Comparison of ENCODE assay signal across 8 cellular contexts in the genomic region with DNA sequence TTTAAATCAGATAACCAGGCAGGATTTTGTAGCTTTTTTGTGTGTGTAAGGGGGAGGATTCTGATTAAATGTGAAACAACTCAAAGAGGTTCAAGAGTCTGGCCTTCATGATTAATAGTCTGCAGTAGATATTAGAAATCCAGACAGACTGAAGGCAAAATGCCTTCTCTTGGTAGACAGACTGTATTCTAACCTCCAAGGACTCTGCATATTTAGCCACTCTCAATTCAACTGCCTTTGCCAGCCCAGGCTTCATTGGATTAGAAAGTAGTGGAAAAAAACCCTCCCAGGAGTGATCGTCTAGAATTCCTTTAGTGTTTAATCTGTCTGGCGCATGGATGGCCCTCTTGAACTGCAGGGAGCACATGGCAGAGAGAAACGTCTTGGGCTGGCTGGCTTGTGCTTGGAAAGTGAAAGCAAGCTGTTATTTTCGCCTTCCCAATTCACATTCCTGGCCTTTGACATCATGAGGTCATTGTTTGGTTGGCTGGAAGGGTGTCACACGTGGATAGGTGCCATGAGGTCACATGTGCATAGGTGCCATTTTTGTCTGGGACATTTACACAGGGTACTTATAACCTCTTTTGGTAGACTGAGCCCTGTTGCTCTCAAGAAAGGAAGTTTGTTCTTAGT. TPM values are rescaled to one million over a fixed set of nuclear protein-coding genes. Genes with fewer than 3 reads are reported as not detected.
DNase-seq lines count a peak whose midpoint lies in the region; ATAC-seq and TF ChIP-seq lines count a peak whose summit lies in the region.

No MANE protein-coding gene starts in this region.

- no peak overlapping the region for H3K9ac ChIP-seq in colonic mucosa (ENCODE audit: low read depth in 2 of 2, low read length in 2 of 2)

- no peaks in the 10 kb centered on the region for H3K27me3 ChIP-seq in colonic mucosa
- H3K27me3 ChIP-seq in upper lobe of right lung = no peaks in the 10 kb centered on the region

- no peaks in the 10 kb centered on the region for H3K9me3 Mint-ChIP-seq in activated T-cell treated with anti-CD3 and anti-CD28 coated beads, Interleukin-2, amount 50 U/mL, for 4 hours

- H3K4me1 Mint-ChIP-seq in activated T-cell treated with anti-CD3 and anti-CD28 coated beads, Interleukin-2, amount 50 U/mL, for 4 hours (ENCODE audit: low read depth) = peaks cover 60% of the 10 kb centered on the region

- H3K4me3 Mint-ChIP-seq in activated T-cell treated with anti-CD3 and anti-CD28 coated beads, Interleukin-2, amount 50 U/mL, for 4 hours = no peak overlapping the region

- peak; percentile 92 for ATAC-seq in upper lobe of right lung
- ATAC-seq in activated T-cell treated with anti-CD3 and anti-CD28 coated beads, Interleukin-2, amount 50 U/mL, for 4 hours = no peak

- intact Hi-C loops in colonic mucosa (cut with DNase I) (no loop called here), upper lobe of right lung (cut with DNase I) (no loop called here)

- H3K36me3 Mint-ChIP-seq in activated T-cell treated with anti-CD3 and anti-CD28 coated beads, Interleukin-2, amount 50 U/mL, for 4 hours (ENCODE audit: insufficient read depth) = peaks cover 30% of the 10 kb centered on the region

- no peak overlapping the region for H3K4me3 ChIP-seq in colonic mucosa
- H3K4me3 ChIP-seq in upper lobe of right lung = no peak overlapping the region

- H3K36me3 ChIP-seq in colonic mucosa (no peaks in the 10 kb centered on the region), upper lobe of right lung (no peaks in the 10 kb centered on the region)

- peaks cover 6% of the 10 kb centered on the region for H3K4me1 ChIP-seq in colonic mucosa
- peaks cover 33% of the 10 kb centered on the region for H3K4me1 ChIP-seq in upper lobe of right lung

- no peak overlapping the region for H3K27ac ChIP-seq in colonic mucosa
- H3K27ac ChIP-seq in upper lobe of right lung = peak overlapping the region; percentile 66

- TF ChIP-seq CTCF in colonic mucosa (IDR thresholded peaks at IDR 0.05) (no peak), upper lobe of right lung (IDR thresholded peaks at IDR 0.05) (no peak)

- H3K27me3 Mint-ChIP-seq in activated T-cell treated with anti-CD3 and anti-CD28 coated beads, Interleukin-2, amount 50 U/mL, for 4 hours (ENCODE audit: low read depth) = no peaks in the 10 kb centered on the region

- H3K9me3 ChIP-seq in colonic mucosa = no peaks in the 10 kb centered on the region
- H3K9me3 ChIP-seq in upper lobe of right lung = no peaks in the 10 kb centered on the region

- DNase-seq in NCI-H82 (lab: John Stamatoyannopoulos, UW) = peak; percentile 47
- DNase-seq in NCI-H82 treated with DMSO at 0.1 percent for 48 hours (lab: John Stamatoyannopoulos, UW; ENCODE audit: unreplicated experiment) = no peak
- DNase-seq in colonic mucosa = peak; percentile 65
- peak; percentile 48 to 94 for DNase-seq in lung microvascular endothelial cell (ENCODE audit: low read depth in 2 of 2)
- peak; percentile 72 for DNase-seq in upper lobe of right lung
- no peak for DNase-seq in activated naive CD4-positive, alpha-beta T cell (lab: John Stamatoyannopoulos, UW)
- no peak for DNase-seq in activated T-cell treated with anti-CD3 and anti-CD28 coated beads for 4 hours
- DNase-seq in activated T-cell treated with anti-CD3 and anti-CD28 coated beads, Interleukin-2, amount 50 U/mL, for 4 hours = no peak

RNA-seq across cellular contexts. Expression of a gene that starts 30.8 kb away (rescaled TPM):
- total RNA-seq in colonic mucosa = 10 to 100 TPM; 43.4 to 73.1 TPM
- 70.2 and 177 TPM in 2 replicates for total RNA-seq in lung microvascular endothelial cell
- total RNA-seq in upper lobe of right lung = 194 TPM
- total RNA-seq in activated T-cell treated with anti-CD3 and anti-CD28 coated beads, Interleukin-2, amount 50 U/mL, for 4 hours = 10 to 100 TPM; 19.1 to 31.6 (median 31.5) TPM

Comparison
In these comparisons a context has a peak if more than half of its experiments do, and no peak if none do; other contexts are left out.
1. DNase-seq: peak in NCI-H82 (single experiment), colonic mucosa (single experiment), lung microvascular endothelial cell (2 of 2) and upper lobe of right lung (single experiment); none in NCI-H82 treated with DMSO at 0.1 percent for 48 hours (single experiment), activated naive CD4-positive, alpha-beta T cell (0 of 4), activated T-cell treated with anti-CD3 and anti-CD28 coated beads for 4 hours (single experiment) and activated T-cell treated with anti-CD3 and anti-CD28 coated beads, Interleukin-2, amount 50 U/mL, for 4 hours (single experiment).